In the genomic region with DNA sequence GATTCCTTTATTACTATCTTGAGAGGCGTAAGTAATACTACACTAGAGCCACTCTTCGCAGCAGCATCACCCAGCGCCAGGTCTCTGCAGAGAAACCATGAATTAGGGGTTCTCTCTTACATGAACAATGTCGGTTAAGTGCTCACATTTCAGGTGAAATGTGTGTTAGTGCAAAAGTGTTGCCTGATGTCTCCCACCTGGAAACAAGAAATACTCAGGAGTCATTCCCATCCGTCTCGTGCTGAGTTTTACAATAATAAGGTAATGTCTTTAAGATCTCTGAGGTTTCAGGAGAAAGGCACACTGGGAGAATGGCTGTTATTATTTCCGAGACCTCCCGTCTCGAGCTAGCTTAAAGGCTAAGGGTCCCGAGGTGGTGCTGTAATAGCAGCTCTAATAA, we compare ENCODE assay signal across 1 cellular context.
TF ChIP-seq lines count a peak whose summit lies in the region.

No MANE protein-coding gene starts in this region.

TF ChIP-seq in K562, 482 proteins besides CTCF, POLR2A, EP300 and RAD21 (continued from another document):
- no peak for TF ChIP-seq ZNF146 (CRISPR knock-in tag; IDR thresholded peaks at IDR 0.05; ENCODE audit: unreplicated experiment)
- TF ChIP-seq ETS2 (tag; IDR thresholded peaks at IDR 0.05; ENCODE audit: borderline replicate concordance, poor library complexity, severe bottlenecking) = no peak
- TF ChIP-seq, protein P1, sequence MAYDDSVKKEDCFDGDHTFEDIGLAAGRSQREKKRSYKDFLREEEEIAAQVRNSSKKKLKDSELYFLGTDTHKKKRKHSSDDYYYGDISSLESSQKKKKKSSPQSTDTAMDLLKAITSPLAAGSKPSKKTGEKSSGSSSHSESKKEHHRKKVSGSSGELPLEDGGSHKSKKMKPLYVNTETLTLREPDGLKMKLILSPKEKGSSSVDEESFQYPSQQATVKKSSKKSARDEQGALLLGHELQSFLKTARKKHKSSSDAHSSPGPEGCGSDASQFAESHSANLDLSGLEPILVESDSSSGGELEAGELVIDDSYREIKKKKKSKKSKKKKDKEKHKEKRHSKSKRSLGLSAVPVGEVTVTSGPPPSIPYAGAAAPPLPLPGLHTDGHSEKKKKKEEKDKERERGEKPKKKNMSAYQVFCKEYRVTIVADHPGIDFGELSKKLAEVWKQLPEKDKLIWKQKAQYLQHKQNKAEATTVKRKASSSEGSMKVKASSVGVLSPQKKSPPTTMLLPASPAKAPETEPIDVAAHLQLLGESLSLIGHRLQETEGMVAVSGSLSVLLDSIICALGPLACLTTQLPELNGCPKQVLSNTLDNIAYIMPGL (CRISPR knock-in tag; IDR thresholded peaks at IDR 0.05) = no peak
- TF ChIP-seq ZBTB17 (CRISPR knock-in tag; IDR thresholded peaks at IDR 0.05) = no peak
- no peak for TF ChIP-seq JUNB (CRISPR knock-in tag; conservative IDR thresholded peaks at IDR 0.05)
- TF ChIP-seq, protein P2, sequence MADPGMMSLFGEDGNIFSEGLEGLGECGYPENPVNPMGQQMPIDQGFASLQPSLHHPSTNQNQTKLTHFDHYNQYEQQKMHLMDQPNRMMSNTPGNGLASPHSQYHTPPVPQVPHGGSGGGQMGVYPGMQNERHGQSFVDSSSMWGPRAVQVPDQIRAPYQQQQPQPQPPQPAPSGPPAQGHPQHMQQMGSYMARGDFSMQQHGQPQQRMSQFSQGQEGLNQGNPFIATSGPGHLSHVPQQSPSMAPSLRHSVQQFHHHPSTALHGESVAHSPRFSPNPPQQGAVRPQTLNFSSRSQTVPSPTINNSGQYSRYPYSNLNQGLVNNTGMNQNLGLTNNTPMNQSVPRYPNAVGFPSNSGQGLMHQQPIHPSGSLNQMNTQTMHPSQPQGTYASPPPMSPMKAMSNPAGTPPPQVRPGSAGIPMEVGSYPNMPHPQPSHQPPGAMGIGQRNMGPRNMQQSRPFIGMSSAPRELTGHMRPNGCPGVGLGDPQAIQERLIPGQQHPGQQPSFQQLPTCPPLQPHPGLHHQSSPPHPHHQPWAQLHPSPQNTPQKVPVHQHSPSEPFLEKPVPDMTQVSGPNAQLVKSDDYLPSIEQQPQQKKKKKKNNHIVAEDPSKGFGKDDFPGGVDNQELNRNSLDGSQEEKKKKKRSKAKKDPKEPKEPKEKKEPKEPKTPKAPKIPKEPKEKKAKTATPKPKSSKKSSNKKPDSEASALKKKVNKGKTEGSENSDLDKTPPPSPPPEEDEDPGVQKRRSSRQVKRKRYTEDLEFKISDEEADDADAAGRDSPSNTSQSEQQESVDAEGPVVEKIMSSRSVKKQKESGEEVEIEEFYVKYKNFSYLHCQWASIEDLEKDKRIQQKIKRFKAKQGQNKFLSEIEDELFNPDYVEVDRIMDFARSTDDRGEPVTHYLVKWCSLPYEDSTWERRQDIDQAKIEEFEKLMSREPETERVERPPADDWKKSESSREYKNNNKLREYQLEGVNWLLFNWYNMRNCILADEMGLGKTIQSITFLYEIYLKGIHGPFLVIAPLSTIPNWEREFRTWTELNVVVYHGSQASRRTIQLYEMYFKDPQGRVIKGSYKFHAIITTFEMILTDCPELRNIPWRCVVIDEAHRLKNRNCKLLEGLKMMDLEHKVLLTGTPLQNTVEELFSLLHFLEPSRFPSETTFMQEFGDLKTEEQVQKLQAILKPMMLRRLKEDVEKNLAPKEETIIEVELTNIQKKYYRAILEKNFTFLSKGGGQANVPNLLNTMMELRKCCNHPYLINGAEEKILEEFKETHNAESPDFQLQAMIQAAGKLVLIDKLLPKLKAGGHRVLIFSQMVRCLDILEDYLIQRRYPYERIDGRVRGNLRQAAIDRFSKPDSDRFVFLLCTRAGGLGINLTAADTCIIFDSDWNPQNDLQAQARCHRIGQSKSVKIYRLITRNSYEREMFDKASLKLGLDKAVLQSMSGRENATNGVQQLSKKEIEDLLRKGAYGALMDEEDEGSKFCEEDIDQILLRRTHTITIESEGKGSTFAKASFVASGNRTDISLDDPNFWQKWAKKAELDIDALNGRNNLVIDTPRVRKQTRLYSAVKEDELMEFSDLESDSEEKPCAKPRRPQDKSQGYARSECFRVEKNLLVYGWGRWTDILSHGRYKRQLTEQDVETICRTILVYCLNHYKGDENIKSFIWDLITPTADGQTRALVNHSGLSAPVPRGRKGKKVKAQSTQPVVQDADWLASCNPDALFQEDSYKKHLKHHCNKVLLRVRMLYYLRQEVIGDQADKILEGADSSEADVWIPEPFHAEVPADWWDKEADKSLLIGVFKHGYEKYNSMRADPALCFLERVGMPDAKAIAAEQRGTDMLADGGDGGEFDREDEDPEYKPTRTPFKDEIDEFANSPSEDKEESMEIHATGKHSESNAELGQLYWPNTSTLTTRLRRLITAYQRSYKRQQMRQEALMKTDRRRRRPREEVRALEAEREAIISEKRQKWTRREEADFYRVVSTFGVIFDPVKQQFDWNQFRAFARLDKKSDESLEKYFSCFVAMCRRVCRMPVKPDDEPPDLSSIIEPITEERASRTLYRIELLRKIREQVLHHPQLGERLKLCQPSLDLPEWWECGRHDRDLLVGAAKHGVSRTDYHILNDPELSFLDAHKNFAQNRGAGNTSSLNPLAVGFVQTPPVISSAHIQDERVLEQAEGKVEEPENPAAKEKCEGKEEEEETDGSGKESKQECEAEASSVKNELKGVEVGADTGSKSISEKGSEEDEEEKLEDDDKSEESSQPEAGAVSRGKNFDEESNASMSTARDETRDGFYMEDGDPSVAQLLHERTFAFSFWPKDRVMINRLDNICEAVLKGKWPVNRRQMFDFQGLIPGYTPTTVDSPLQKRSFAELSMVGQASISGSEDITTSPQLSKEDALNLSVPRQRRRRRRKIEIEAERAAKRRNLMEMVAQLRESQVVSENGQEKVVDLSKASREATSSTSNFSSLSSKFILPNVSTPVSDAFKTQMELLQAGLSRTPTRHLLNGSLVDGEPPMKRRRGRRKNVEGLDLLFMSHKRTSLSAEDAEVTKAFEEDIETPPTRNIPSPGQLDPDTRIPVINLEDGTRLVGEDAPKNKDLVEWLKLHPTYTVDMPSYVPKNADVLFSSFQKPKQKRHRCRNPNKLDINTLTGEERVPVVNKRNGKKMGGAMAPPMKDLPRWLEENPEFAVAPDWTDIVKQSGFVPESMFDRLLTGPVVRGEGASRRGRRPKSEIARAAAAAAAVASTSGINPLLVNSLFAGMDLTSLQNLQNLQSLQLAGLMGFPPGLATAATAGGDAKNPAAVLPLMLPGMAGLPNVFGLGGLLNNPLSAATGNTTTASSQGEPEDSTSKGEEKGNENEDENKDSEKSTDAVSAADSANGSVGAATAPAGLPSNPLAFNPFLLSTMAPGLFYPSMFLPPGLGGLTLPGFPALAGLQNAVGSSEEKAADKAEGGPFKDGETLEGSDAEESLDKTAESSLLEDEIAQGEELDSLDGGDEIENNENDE (IDR thresholded peaks at IDR 0.05; ENCODE audit: low read depth, low read length) = no peak
- TF ChIP-seq SMAD1 (IDR thresholded peaks at IDR 0.05; ENCODE audit: low read depth, low read length, partially characterized antibody) = no peak
- no peak for TF ChIP-seq CBX1 (IDR thresholded peaks at IDR 0.05; ENCODE audit: low read depth)
